Comparison of ENCODE assay signal across 7 cellular contexts in the genomic region with DNA sequence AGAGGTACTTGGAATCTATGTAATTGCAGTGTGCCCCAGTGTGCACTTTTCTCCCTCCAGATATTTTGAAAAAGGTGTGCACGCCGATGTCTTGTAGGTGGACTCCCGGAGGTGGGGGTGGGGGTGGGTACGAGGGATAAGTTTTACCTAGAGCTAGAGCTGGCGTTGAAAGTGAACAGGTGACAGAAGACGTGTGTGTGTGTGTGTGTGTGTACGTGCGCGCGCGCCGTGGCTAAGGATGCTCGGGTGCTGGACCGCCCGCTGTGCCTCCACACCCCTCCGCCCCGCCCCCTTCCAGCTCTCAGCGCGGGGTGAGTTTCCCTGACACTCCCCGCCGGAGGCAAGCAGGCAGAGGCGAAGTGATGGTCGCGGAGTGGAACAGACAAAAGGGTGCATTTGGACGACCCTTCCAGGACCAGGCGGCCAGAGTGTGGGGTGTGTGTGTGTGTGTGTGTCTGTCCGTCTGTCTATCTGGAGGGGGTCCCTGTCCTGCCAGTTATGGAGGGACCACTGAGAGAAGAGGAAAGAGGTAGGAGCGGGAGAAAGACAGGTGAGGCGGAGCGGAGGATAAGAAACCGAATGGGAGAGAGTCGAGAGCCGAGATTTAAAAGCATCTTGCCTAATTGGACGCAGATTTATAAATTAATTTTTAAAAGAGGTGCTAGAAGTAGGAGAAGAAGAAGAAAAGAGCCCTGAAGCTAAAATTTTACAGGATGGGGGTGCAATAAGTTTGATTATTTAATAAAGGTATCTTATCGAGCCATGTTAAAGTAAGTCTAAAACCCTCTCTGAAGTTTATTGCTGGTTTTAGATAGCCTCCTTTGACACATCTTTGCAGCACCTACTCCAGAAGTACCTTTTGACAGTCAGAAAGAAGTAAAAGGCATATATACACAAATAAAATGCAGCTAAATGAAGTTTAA.
DNase-seq lines count a peak whose midpoint lies in the region; ATAC-seq and TF ChIP-seq lines count a peak whose summit lies in the region.

No MANE protein-coding gene starts in this region.

- H3K4me3 Mint-ChIP-seq in MCF 10A (ENCODE audit: unreplicated experiment), result peak overlapping the region; percentile 57

- H3K4me1 Mint-ChIP-seq in MCF 10A (ENCODE audit: insufficient read depth, unreplicated experiment), result peaks cover 17% of the 10 kb centered on the region

- no peaks in the 10 kb centered on the region for H3K36me3 Mint-ChIP-seq in MCF 10A (ENCODE audit: insufficient read depth, unreplicated experiment)

- peaks cover 12% of the 10 kb centered on the region for H3K9me3 Mint-ChIP-seq in MCF 10A (ENCODE audit: unreplicated experiment)

- no peaks in the 10 kb centered on the region for H4K20me1 ChIP-seq in smooth muscle cell (ENCODE audit: low read depth)

- no peak overlapping the region for H3K27ac ChIP-seq in smooth muscle cell (ENCODE audit: low read depth)

- H3K27ac Mint-ChIP-seq in MCF 10A (ENCODE audit: low read depth, unreplicated experiment), result no peak overlapping the region

- peaks cover 14% of the 10 kb centered on the region for H3K27me3 Mint-ChIP-seq in MCF 10A (ENCODE audit: insufficient read depth, unreplicated experiment)

- H3K79me2 ChIP-seq in smooth muscle cell (ENCODE audit: low read depth), result no peaks in the 10 kb centered on the region

- WGBS in smooth muscle cell (ENCODE audit: low lambda C conversion rate), result 20% methylated on average over 28 of the region's 35 CpGs

- no peak overlapping the region for H3K9ac ChIP-seq in smooth muscle cell (ENCODE audit: low read depth)

- H3K4me3 ChIP-seq in LNCaP clone FGC (ENCODE audit: low read depth, low read length) (peak overlapping the region; percentile 68), kidney epithelial cell (ENCODE audit: low read depth, low read length) (peak overlapping the region; percentile 31), smooth muscle cell (peak overlapping the region; percentile 68)

- intact Hi-C loops in MCF 10A (cut with micrococcal nuclease), result no loop called here

- no peak for ATAC-seq in GM18907 (IDR thresholded peaks at IDR 0.05; ENCODE audit: unreplicated experiment)

- TF ChIP-seq CTCF in LNCaP clone FGC (IDR thresholded peaks at IDR 0.05; ENCODE audit: control insufficient read depth, extremely low read depth, insufficient read depth) (no peak), MCF 10A (IDR thresholded peaks at IDR 0.05; ENCODE audit: unreplicated experiment) (no peak), kidney epithelial cell (IDR thresholded peaks at IDR 0.05; ENCODE audit: insufficient read depth, low read length, poor library complexity, severe bottlenecking) (no peak), smooth muscle cell (IDR thresholded peaks at IDR 0.05; ENCODE audit: borderline replicate concordance, insufficient read depth, poor library complexity, severe bottlenecking) (no peak)

- H2AFZ ChIP-seq in smooth muscle cell (ENCODE audit: low read depth), result peak overlapping the region; percentile 78

- H3K4me1 ChIP-seq in smooth muscle cell (ENCODE audit: low read depth), result no peaks in the 10 kb centered on the region

- no peaks in the 10 kb centered on the region for H3K9me3 ChIP-seq in smooth muscle cell (replicated peaks; ENCODE audit: low read depth)

- DNase-seq in LNCaP clone FGC (ENCODE audit: low read depth), result no peak
- no peak for DNase-seq in MCF 10A (ENCODE audit: unreplicated experiment)
- DNase-seq in kidney epithelial cell (ENCODE audit: low read depth), result no peak
- DNase-seq in smooth muscle cell (lab: John Stamatoyannopoulos, UW; ENCODE audit: unreplicated experiment), result no peak
- no peak for DNase-seq in NCI-H510A (lab: John Stamatoyannopoulos, UW)
- DNase-seq in effector CD8-positive, alpha-beta T cell (lab: John Stamatoyannopoulos, UW), result no peak

- H3K27me3 ChIP-seq in kidney epithelial cell (ENCODE audit: control insufficient read depth, insufficient read depth, low read length) (peaks cover 23% of the 10 kb centered on the region), smooth muscle cell (ENCODE audit: low read depth) (peaks cover 45% of the 10 kb centered on the region)

- no peaks in the 10 kb centered on the region for H3K36me3 ChIP-seq in kidney epithelial cell (ENCODE audit: control insufficient read depth, insufficient read depth, low read length)
- no peaks in the 10 kb centered on the region for H3K36me3 ChIP-seq in smooth muscle cell (ENCODE audit: low read depth)

- H3F3A ChIP-seq in smooth muscle cell (ENCODE audit: low read depth), result peaks cover 3% of the 10 kb centered on the region

- H3K4me2 ChIP-seq in smooth muscle cell, result peak overlapping the region; percentile 98

- no TSS peak for BruUV-seq in MCF 10A (replicated peaks; lab: Mats Ljungman, UMichigan)

- CTCF ChIA-PET in MCF 10A (lab: Yijun Ruan, JAX), result interaction anchor here (0.7 kb wide), 1 partner anchor 128 kb away, joined by 3 read pairs; no protein-coding TSS in a partner anchor

- POLR2A ChIA-PET in MCF 10A (lab: Yijun Ruan, JAX), result interaction anchor here (0.7 kb wide), 1 partner anchor 879 kb away, joined by 3 read pairs; no protein-coding TSS in a partner anchor
